12 cellular contexts compared by ENCODE assay signal in the genomic region with DNA sequence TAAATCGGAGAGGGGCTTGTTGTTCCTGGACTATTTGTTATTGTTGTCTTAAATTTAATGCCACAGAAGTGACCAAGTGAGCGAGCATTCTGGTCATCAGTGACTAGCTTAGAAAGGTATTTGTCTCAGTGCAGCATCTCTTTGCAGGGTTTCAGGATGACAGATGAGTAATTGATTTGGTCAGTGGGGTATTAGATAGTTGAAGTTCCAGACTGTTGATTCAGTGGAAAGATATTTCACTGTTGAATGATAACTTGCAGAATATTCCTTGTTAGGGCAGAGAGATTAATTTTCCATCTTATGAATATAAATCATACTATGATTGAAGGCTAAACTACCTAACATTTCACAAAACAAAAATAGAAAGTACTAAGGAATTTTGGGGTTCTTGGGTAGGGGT.
A peak's percentile ranks its signal among the peaks of the same experiment; 100 is the strongest.
DNase-seq lines count a peak whose midpoint lies in the region; ATAC-seq, FAIRE-seq and TF ChIP-seq lines count a peak whose summit lies in the region.
"Had no signal": no experiment of that assay in that cellular context is flagged by ENCODE, and none has a peak within 500 bp of the region (broad histone marks: within the 10 kb centered on the region; RNA-seq: fewer than 3 reads in every experiment).

No MANE protein-coding gene starts in this region.

- TF ChIP-seq POLR2A in K562 (conservative IDR thresholded peaks at IDR 0.05): no peak

- H3K4me1 ChIP-seq in KMS-11 (ENCODE audit: low read depth, poor library complexity, severe bottlenecking) (peaks cover 73% of the 10 kb centered on the region), K562 (replicated peaks in 1 of 2; ENCODE audit: control insufficient read depth in 2 of 2, insufficient read depth in 2 of 2, low read length in 2 of 2) (peaks cover 20 to 33% of the 10 kb centered on the region in 2 experiments; a peak in 4 of 5 replicates), mesenchymal stem cell (ENCODE audit: control insufficient read depth, insufficient read depth, low read depth, low read length) (peaks cover 30% of the 10 kb centered on the region), H9 (ENCODE audit: insufficient read depth, low read length) (peaks cover 35% of the 10 kb centered on the region)

- no peak for ATAC-seq in K562
- ATAC-seq: activated naive CD8-positive, alpha-beta T cell treated with anti-CD3 and anti-CD28 coated beads, Interleukin-2, amount 50 U/mL, for 24 hours had no signal

- H3K9me3 Mint-ChIP-seq in H9: no peaks in the 10 kb centered on the region
- H3K9me3 Mint-ChIP-seq in activated CD4-positive, alpha-beta T cell treated with anti-CD3 and anti-CD28 coated beads, Interleukin-2, amount 10 ng/mL, durations not matched to agents 7 days and 5 days: no peaks in the 10 kb centered on the region
- H3K9me3 Mint-ChIP-seq: activated B cell treated with CpG ODN at 0.5 μM for 24 hours; activated naive CD8-positive, alpha-beta T cell treated with anti-CD3 and anti-CD28 coated beads, Interleukin-2, amount 50 U/mL, for 24 hours had no signal

- TF ChIP-seq RAD21 in K562 (CRISPR knock-in tag; conservative IDR thresholded peaks at IDR 0.05 in 1 of 2, IDR thresholded peaks at IDR 0.05 in 1 of 2): no peak

- H3K18ac ChIP-seq in mesenchymal stem cell (ENCODE audit: low read depth in 1 of 2, low read length in 2 of 2) (no peak overlapping the region), H9 (ENCODE audit: insufficient read length, low read depth, low read length) (no peak overlapping the region)

- POLR2A ChIA-PET in BJ (lab: Charles Lee) (interaction anchor here (0.5 to 0.7 kb wide), 2 partner anchors 149 to 155 kb away, joined by 3 to 9 read pairs; no protein-coding TSS in a partner anchor), K562 (lab: Yijun Ruan, JAX) (no interaction called here)
- POLR2A ChIA-PET in activated CD4-positive, alpha-beta T cell treated with anti-CD3 and anti-CD28 coated beads, Interleukin-2, amount 10 ng/mL, durations not matched to agents 7 days and 5 days (lab: Charles Lee): no interaction called here

- H3K36me3 Mint-ChIP-seq in H9 (ENCODE audit: insufficient read depth in 1 of 3, low read depth in 3 of 3): no peaks in the 10 kb centered on the region
- H3K36me3 Mint-ChIP-seq in activated CD4-positive, alpha-beta T cell treated with anti-CD3 and anti-CD28 coated beads, Interleukin-2, amount 10 ng/mL, durations not matched to agents 7 days and 5 days (ENCODE audit: low read depth): no peaks in the 10 kb centered on the region

- H4K91ac ChIP-seq in mesenchymal stem cell (ENCODE audit: low read length) (no peak overlapping the region), H9 (ENCODE audit: insufficient read length, low read depth, low read length) (no peak overlapping the region)

- intact Hi-C loops in K562 (cut with micrococcal nuclease): no loop called here

- peak; percentile 67 for DNase-seq in BJ (ENCODE audit: low read depth)
- DNase-seq in K562 (ENCODE audit: extremely low read depth in 1 of 4, low spot score in 3 of 4): no peak
- peak; percentile 90 for DNase-seq in mesenchymal stem cell
- no peak for DNase-seq in NCI-H2107 treated with DMSO at 0.1 percent for 48 hours (lab: John Stamatoyannopoulos, UW; ENCODE audit: unreplicated experiment)
- no peak for DNase-seq in H9
- DNase-seq in activated CD4-positive, alpha-beta T cell treated with anti-CD3 and anti-CD28 coated beads, Interleukin-2, amount 10 ng/mL, durations not matched to agents 7 days and 5 days: no peak
- DNase-seq in SIG-M5 treated with dmso at 0.1 percent for 504 hours (lab: John Stamatoyannopoulos, UW; ENCODE audit: unreplicated experiment): no peak
- DNase-seq: activated B cell treated with CpG ODN at 0.5 μM for 24 hours; activated naive CD8-positive, alpha-beta T cell treated with anti-CD3 and anti-CD28 coated beads, Interleukin-2, amount 50 U/mL, for 24 hours; DMS153; NCI-H345 had no signal

- no peak overlapping the region for H3T11ph ChIP-seq in H9 (ENCODE audit: low read length)

- no peaks in the 10 kb centered on the region for H3K27me3 ChIP-seq in BJ (ENCODE audit: control insufficient read depth, insufficient read depth, low read length)
- no peaks in the 10 kb centered on the region for H3K27me3 ChIP-seq in KMS-11 (ENCODE audit: insufficient read depth, low read depth)
- H3K27me3 ChIP-seq in K562 (ENCODE audit: control insufficient read depth in 2 of 2, insufficient read depth in 2 of 2, low read length in 2 of 2): no peaks in the 10 kb centered on the region
- H3K27me3 ChIP-seq in mesenchymal stem cell (ENCODE audit: control insufficient read depth in 1 of 2, insufficient read depth in 1 of 2, low read length in 2 of 2): no peaks in the 10 kb centered on the region
- no peaks in the 10 kb centered on the region for H3K27me3 ChIP-seq in H9 (ENCODE audit: insufficient read depth, low read length)

- 32% methylated on average over 2 of the region's 2 CpGs for WGBS in K562 (ENCODE audit: insufficient coverage, low coverage, missing lambda C conversion rate)
- under 1% methylated on average over 2 of the region's 2 CpGs for WGBS in mesenchymal stem cell
- WGBS in H9 (ENCODE audit: extremely low coverage, insufficient read length, low lambda C conversion rate): no CpG with 5 or more reads among the region's 2 CpGs

- H2BK15ac ChIP-seq in mesenchymal stem cell (ENCODE audit: low read depth, poor library complexity, severe bottlenecking) (no peak overlapping the region), H9 (ENCODE audit: low read depth, low read length) (no peak overlapping the region)

- H3K4me2 ChIP-seq in KMS-11: 0 out of 2 replicates have a peak overlapping the region, but pooled peaks have one; percentile 15
- no peak overlapping the region for H3K4me2 ChIP-seq in K562 (ENCODE audit: insufficient read depth, low read length)
- no peak overlapping the region for H3K4me2 ChIP-seq in mesenchymal stem cell (ENCODE audit: low read length, poor library complexity, severe bottlenecking)
- H3K4me2 ChIP-seq in H9 (ENCODE audit: insufficient read depth, insufficient read length, low read length): no peak overlapping the region

- H4K20me1 ChIP-seq in KMS-11 (ENCODE audit: insufficient read depth) (0 out of 2 replicates have a peak, but pooled peaks cover 4% of the 10 kb centered on the region), K562 (replicated peaks; ENCODE audit: control insufficient read depth, insufficient read depth, low read length) (no peaks in the 10 kb centered on the region), H9 (ENCODE audit: control insufficient read depth, insufficient read depth, insufficient read length) (no peaks in the 10 kb centered on the region)

- in situ Hi-C loops in K562 (cut with MboI): no loop called here

- H3K23ac ChIP-seq in mesenchymal stem cell (ENCODE audit: low read length in 2 of 2) (no peak overlapping the region), H9 (ENCODE audit: insufficient read length, low read depth, low read length) (no peak overlapping the region)

- no peaks in the 10 kb centered on the region for H3K27me3 Mint-ChIP-seq in H9 (ENCODE audit: low read depth)
- peaks cover 29% of the 10 kb centered on the region for H3K27me3 Mint-ChIP-seq in activated CD4-positive, alpha-beta T cell treated with anti-CD3 and anti-CD28 coated beads, Interleukin-2, amount 10 ng/mL, durations not matched to agents 7 days and 5 days
- H3K27me3 Mint-ChIP-seq: activated B cell treated with CpG ODN at 0.5 μM for 24 hours had no signal

- peak; percentile 48 for FAIRE-seq in K562 (lab: Jason Lieb, UNC)

- H3K56ac ChIP-seq in H9 (ENCODE audit: insufficient read length, low read depth, low read length): no peak overlapping the region

- H4K5ac ChIP-seq in H9 (ENCODE audit: insufficient read length, low read depth, low read length): no peak overlapping the region

- no peak overlapping the region for H3K4ac ChIP-seq in mesenchymal stem cell (ENCODE audit: low read depth in 1 of 2, low read length in 2 of 2)
- no peak overlapping the region for H3K4ac ChIP-seq in H9 (ENCODE audit: low read depth, low read length)

- no peak overlapping the region for H2AFZ ChIP-seq in KMS-11 (ENCODE audit: low read depth)
- peak overlapping the region; percentile 29; the same call in 1 of the 2 replicates for H2AFZ ChIP-seq in K562 (ENCODE audit: low read depth, low read length)
- no peak overlapping the region for H2AFZ ChIP-seq in mesenchymal stem cell (ENCODE audit: low read depth, low read length)
- no peak overlapping the region for H2AFZ ChIP-seq in H9 (ENCODE audit: low read length)

- no peak for TF ChIP-seq EP300 in K562 (IDR thresholded peaks at IDR 0.05; ENCODE audit: low read length)

- H3K79me1 ChIP-seq in mesenchymal stem cell (replicated peaks; ENCODE audit: low read length, poor library complexity, severe bottlenecking): no peaks in the 10 kb centered on the region
- no peaks in the 10 kb centered on the region for H3K79me1 ChIP-seq in H9 (ENCODE audit: insufficient read depth, low read depth, low read length, poor library complexity, severe bottlenecking)

- H4K8ac ChIP-seq in mesenchymal stem cell (ENCODE audit: low read length): no peak overlapping the region
- no peak overlapping the region for H4K8ac ChIP-seq in H9 (replicated peaks; ENCODE audit: insufficient read length, low read depth, low read length)

- H2BK5ac ChIP-seq in mesenchymal stem cell (ENCODE audit: low read depth, low read length, poor library complexity, severe bottlenecking) (no peak overlapping the region), H9 (ENCODE audit: insufficient read length, low read length) (no peak overlapping the region)

- no peak overlapping the region for H3K14ac ChIP-seq in mesenchymal stem cell (ENCODE audit: low read length in 2 of 2)
- H3K14ac ChIP-seq in H9 (ENCODE audit: insufficient read depth, low read length): no peak overlapping the region

- H3K4me1 Mint-ChIP-seq in H9: peaks cover 82 to 83% of the 10 kb centered on the region in 2 experiments
- H3K4me1 Mint-ChIP-seq in activated CD4-positive, alpha-beta T cell treated with anti-CD3 and anti-CD28 coated beads, Interleukin-2, amount 10 ng/mL, durations not matched to agents 7 days and 5 days: peaks cover 12% of the 10 kb centered on the region

- H2BK120ac ChIP-seq in mesenchymal stem cell (ENCODE audit: low read depth, low read length) (no peak overlapping the region), H9 (ENCODE audit: low read depth, low read length, poor library complexity, severe bottlenecking) (no peak overlapping the region)

- H3K9me3 ChIP-seq in K562 (replicated peaks; ENCODE audit: control insufficient read depth, insufficient read depth, low read depth, low read length): no peaks in the 10 kb centered on the region
- no peaks in the 10 kb centered on the region for H3K9me3 ChIP-seq in mesenchymal stem cell (ENCODE audit: control insufficient read depth, low read length)
- H3K9me3 ChIP-seq in H9 (ENCODE audit: control insufficient read depth, low read depth, low read length): no peaks in the 10 kb centered on the region

- H3K79me2 ChIP-seq in KMS-11 (ENCODE audit: insufficient read depth, low read depth) (peaks cover 89% of the 10 kb centered on the region), K562 (ENCODE audit: control insufficient read depth, insufficient read depth, low read length) (no peaks in the 10 kb centered on the region), H9 (ENCODE audit: insufficient read depth, low read length) (peaks cover 22% of the 10 kb centered on the region; the same call in 1 of the 2 replicates)

- H2BK20ac ChIP-seq in H9 (ENCODE audit: low read depth, low read length, poor library complexity, severe bottlenecking): no peak overlapping the region

- no TSS peak for BruUV-seq in K562 (replicated peaks; lab: Mats Ljungman, UMichigan)

- TF ChIP-seq CTCF in BJ (IDR thresholded peaks at IDR 0.05; ENCODE audit: insufficient read depth, low read depth, low read length): no peak
- TF ChIP-seq CTCF in KMS-11 (conservative IDR thresholded peaks at IDR 0.05; ENCODE audit: low read depth, low read length): no peak
- TF ChIP-seq CTCF in K562 (IDR thresholded peaks at IDR 0.05 in 2 of 3, conservative IDR thresholded peaks at IDR 0.05 in 1 of 3; ENCODE audit: insufficient read depth in 2 of 3, low read depth in 1 of 3, low read length in 3 of 3): no peak
- TF ChIP-seq CTCF in H9 (conservative IDR thresholded peaks at IDR 0.05): no peak

- H3K9ac ChIP-seq in KMS-11 (no peak overlapping the region), K562 (ENCODE audit: insufficient read depth in 1 of 2, low read depth in 2 of 2, low read length in 2 of 2) (peak overlapping the region in 1 of 2 experiments; percentile 52; a peak in 1 of 4 replicates), mesenchymal stem cell (ENCODE audit: low read length) (peak overlapping the region; percentile 82), H9 (ENCODE audit: extremely low read depth, insufficient read length, low read length) (no peak overlapping the region)

- CTCF ChIA-PET in BJ (lab: Yijun Ruan, JAX) (interaction anchor here (1.3 to 1.4 kb wide), 2 partner anchors 16 to 75 kb away, joined by 3 read pairs; no protein-coding TSS in a partner anchor), K562 (lab: Yijun Ruan, JAX; ENCODE audit: low intra/inter-chr PET ratio) (no interaction called here)
- CTCF ChIA-PET in activated CD4-positive, alpha-beta T cell treated with anti-CD3 and anti-CD28 coated beads, Interleukin-2, amount 10 ng/mL, durations not matched to agents 7 days and 5 days (lab: Charles Lee): no interaction called here

- no peak overlapping the region for H2AK5ac ChIP-seq in mesenchymal stem cell (ENCODE audit: low read length, severe bottlenecking)
- no peak overlapping the region for H2AK5ac ChIP-seq in H9 (ENCODE audit: insufficient read length, low read length)

- H3K27ac Mint-ChIP-seq in H9: peak overlapping the region in 1 of 3 experiments; percentile 49; a peak in 2 of 7 replicates
- no peak overlapping the region for H3K27ac Mint-ChIP-seq in activated CD4-positive, alpha-beta T cell treated with anti-CD3 and anti-CD28 coated beads, Interleukin-2, amount 10 ng/mL, durations not matched to agents 7 days and 5 days
- H3K27ac Mint-ChIP-seq: activated naive CD8-positive, alpha-beta T cell treated with anti-CD3 and anti-CD28 coated beads, Interleukin-2, amount 50 U/mL, for 24 hours had no signal

- no peak overlapping the region for H3K4me3 ChIP-seq in BJ (ENCODE audit: low read depth, low read length)
- no peak overlapping the region for H3K4me3 ChIP-seq in KMS-11 (IDR thresholded peaks at IDR 0.05; ENCODE audit: insufficient read depth, low read depth, low read length)
- no peak overlapping the region for H3K4me3 ChIP-seq in K562
- H3K4me3 ChIP-seq in mesenchymal stem cell (ENCODE audit: insufficient read depth in 1 of 2, low read depth in 1 of 2, low read length in 2 of 2): peak overlapping the region in 1 of 2 experiments; percentile 68

- H3K23me2 ChIP-seq in H9 (ENCODE audit: insufficient read length, low read depth, low read length, poor library complexity, severe bottlenecking): no peaks in the 10 kb centered on the region

- H3K27ac ChIP-seq in KMS-11 (no peak overlapping the region), K562 (ENCODE audit: extremely low read depth, low read depth, low read length) (no peak overlapping the region), mesenchymal stem cell (ENCODE audit: low read length, poor library complexity, severe bottlenecking) (peak overlapping the region; percentile 97), H9 (ENCODE audit: insufficient read length, low read depth, low read length) (no peak overlapping the region)

- no peaks in the 10 kb centered on the region for H3K9me1 ChIP-seq in K562 (ENCODE audit: control insufficient read depth, insufficient read depth, low read length)

- no peak overlapping the region for H3K4me3 Mint-ChIP-seq in H9
- no peak overlapping the region for H3K4me3 Mint-ChIP-seq in activated CD4-positive, alpha-beta T cell treated with anti-CD3 and anti-CD28 coated beads, Interleukin-2, amount 10 ng/mL, durations not matched to agents 7 days and 5 days

- H2BK12ac ChIP-seq in mesenchymal stem cell (ENCODE audit: low read length in 2 of 2) (no peak overlapping the region), H9 (ENCODE audit: insufficient read length, low read depth, low read length) (no peak overlapping the region)

- H3K36me3 ChIP-seq in BJ (ENCODE audit: control insufficient read depth, insufficient read depth, low read length): no peaks in the 10 kb centered on the region; the same call in 1 of the 2 replicates
- no peaks in the 10 kb centered on the region for H3K36me3 ChIP-seq in KMS-11 (ENCODE audit: insufficient read depth)
- no peaks in the 10 kb centered on the region for H3K36me3 ChIP-seq in K562 (ENCODE audit: control insufficient read depth, insufficient read depth, low read length)
- H3K36me3 ChIP-seq in mesenchymal stem cell (ENCODE audit: control insufficient read depth in 1 of 2, insufficient read depth in 2 of 2, low read depth in 1 of 2, low read length in 2 of 2): no peaks in the 10 kb centered on the region

Comparison
In these comparisons a context has a peak if more than half of its experiments do, and no peak if none do; other contexts are left out.
1. DNase-seq: peak in BJ (single experiment) and mesenchymal stem cell (single experiment); none in K562 (0 of 4), NCI-H2107 treated with DMSO at 0.1 percent for 48 hours (single experiment), H9 (single experiment), activated CD4-positive, alpha-beta T cell treated with anti-CD3 and anti-CD28 coated beads, Interleukin-2, amount 10 ng/mL, durations not matched to agents 7 days and 5 days (single experiment) and SIG-M5 treated with dmso at 0.1 percent for 504 hours (single experiment).